In the genomic region with DNA sequence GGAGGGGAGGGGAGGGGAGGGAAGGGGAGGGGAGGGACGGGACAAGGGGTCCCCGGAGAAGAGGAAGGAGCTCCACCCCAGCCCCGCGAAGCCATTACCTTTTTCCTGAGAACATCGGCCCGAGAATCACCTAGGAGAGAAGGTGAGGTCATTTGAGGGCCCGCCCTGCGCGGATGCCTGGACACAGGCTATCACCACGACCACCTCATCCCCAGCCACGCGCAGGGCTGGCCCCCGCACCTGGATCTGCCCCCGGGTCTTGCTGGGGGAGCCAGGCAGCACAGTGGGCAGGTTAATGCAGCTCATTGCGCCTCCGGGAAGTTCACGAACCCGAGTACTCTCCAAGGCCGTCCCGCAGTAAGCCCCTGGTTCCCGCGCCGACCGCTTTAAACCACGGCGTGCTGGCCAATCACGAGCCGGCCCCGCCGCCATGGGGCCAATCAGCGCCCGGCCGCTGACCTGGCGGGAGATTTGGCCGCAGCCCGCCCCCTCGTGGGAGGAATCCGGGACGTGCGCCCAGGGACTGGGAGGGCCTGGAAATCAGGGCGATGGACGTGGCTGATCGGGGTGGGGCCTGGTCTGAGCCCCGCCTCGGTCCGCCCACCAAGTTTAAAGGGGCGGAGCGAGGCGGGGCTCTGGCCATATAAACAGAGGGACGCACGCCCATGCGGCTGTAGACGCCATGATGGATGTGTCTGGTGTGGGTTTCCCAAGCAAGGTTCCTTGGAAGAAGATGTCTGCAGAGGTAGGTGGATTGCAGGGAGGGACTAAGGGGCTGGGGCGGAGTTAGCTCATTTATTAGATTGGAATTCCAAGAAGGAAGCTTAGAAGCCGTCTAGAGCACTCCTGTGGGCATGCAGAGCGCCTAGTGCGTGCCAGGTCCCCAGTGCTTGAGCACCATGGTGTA, we compare ENCODE assay signal across 8 cellular contexts. TPM values are rescaled to one million over a fixed set of nuclear protein-coding genes. Genes with fewer than 3 reads are reported as not detected.
A peak's percentile ranks its signal among the peaks of the same experiment; 100 is the strongest.
DNase-seq lines count a peak whose midpoint lies in the region; ATAC-seq and TF ChIP-seq lines count a peak whose summit lies in the region.

A gene with protein sequence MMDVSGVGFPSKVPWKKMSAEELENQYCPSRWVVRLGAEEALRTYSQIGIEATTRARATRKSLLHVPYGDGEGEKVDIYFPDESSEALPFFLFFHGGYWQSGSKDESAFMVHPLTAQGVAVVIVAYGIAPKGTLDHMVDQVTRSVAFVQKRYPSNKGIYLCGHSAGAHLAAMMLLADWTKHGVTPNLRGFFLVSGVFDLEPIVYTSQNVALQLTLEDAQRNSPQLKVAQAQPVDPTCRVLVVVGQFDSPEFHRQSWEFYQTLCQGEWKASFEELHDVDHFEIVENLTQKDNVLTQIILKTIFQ (plus strand): TSS at position 674 of the 907 bp plus-strand sequence. CDS start 9 bp downstream, at position 683.
A gene with protein sequence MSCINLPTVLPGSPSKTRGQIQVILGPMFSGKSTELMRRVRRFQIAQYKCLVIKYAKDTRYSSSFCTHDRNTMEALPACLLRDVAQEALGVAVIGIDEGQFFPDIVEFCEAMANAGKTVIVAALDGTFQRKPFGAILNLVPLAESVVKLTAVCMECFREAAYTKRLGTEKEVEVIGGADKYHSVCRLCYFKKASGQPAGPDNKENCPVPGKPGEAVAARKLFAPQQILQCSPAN (minus strand): TSS at position 364 of the 907 bp plus-strand sequence. CDS start 58 bp downstream, at position 306.

- H3K4me2 ChIP-seq in OCI-LY3 (ENCODE audit: low read length) = peak within 1 kb of the TSS; percentile 86

- H3K27me3 ChIP-seq in HUES6 (ENCODE audit: control insufficient read depth, insufficient read depth, low read length) = no peaks in the 10 kb centered on the region
- H3K27me3 ChIP-seq in OCI-LY3 (ENCODE audit: low read depth, low read length) = no peaks in the 10 kb centered on the region

- H3K4me3 ChIP-seq in HUES6 (ENCODE audit: low read depth, low read length) (peak within 1 kb of the TSS; percentile 87), OCI-LY3 (ENCODE audit: low read length) (peak within 1 kb of the TSS; percentile 97), epithelial cell of esophagus (ENCODE audit: low read length) (peak within 1 kb of the TSS; percentile 61), mucosa of descending colon (peak within 1 kb of the TSS; percentile 24)

- H3K9me3 ChIP-seq in HUES6 (ENCODE audit: control insufficient read depth, insufficient read depth, low read depth, low read length) (no peaks in the 10 kb centered on the region), OCI-LY3 (ENCODE audit: insufficient read depth, low read length) (no peaks in the 10 kb centered on the region), mucosa of descending colon (no peaks in the 10 kb centered on the region)

- H3K27ac ChIP-seq in HUES6 (ENCODE audit: low read depth, low read length) (peak within 1 kb of the TSS; percentile 91), OCI-LY3 (ENCODE audit: low read length) (0 out of 2 replicates have a peak within 1 kb of the TSS, but pooled peaks have one; percentile 16)

- ATAC-seq in GM21423 (IDR thresholded peaks at IDR 0.05; ENCODE audit: unreplicated experiment) (peak; percentile 95), mucosa of descending colon (peak; percentile 92)

- H3K4me1 ChIP-seq in HUES6 (ENCODE audit: control insufficient read depth, insufficient read depth, low read length) (peaks cover 15% of the 10 kb centered on the region), OCI-LY3 (ENCODE audit: low read length) (peaks cover 16% of the 10 kb centered on the region), mucosa of descending colon (ENCODE audit: low read depth) (peaks cover 5% of the 10 kb centered on the region)

- peak; percentile 45 for TF ChIP-seq CTCF in OCI-LY3 (IDR thresholded peaks at IDR 0.05; ENCODE audit: low read depth, low read length)
- peak; percentile 64 for TF ChIP-seq CTCF in epithelial cell of esophagus (IDR thresholded peaks at IDR 0.05; ENCODE audit: insufficient read depth, low read depth, low read length, missing control alignments)
- TF ChIP-seq CTCF in mucosa of descending colon (IDR thresholded peaks at IDR 0.05) = peak; percentile 75

- H3K9ac ChIP-seq in HUES6 (ENCODE audit: low read length) (peak within 1 kb of the TSS; percentile 95), OCI-LY3 (ENCODE audit: low read length) (peak within 1 kb of the TSS; percentile 90)

- H3K36me3 ChIP-seq in HUES6 (ENCODE audit: control insufficient read depth, insufficient read depth, low read length) (peaks cover 50% of the 10 kb centered on the region), OCI-LY3 (replicated peaks; ENCODE audit: low read depth, low read length) (peaks cover 35% of the 10 kb centered on the region), mucosa of descending colon (ENCODE audit: low read depth) (no peaks in the 10 kb centered on the region)

- DNase-seq in DMS 273 (lab: John Stamatoyannopoulos, UW; ENCODE audit: unreplicated experiment) (peak; percentile 99), epithelial cell of esophagus (ENCODE audit: low read depth) (peak; percentile 98), mucosa of descending colon (peak; percentile 96 to 100 (median 97))
- peak; percentile 98 for DNase-seq in activated CD8-positive, alpha-beta memory T cell treated with anti-CD3 and anti-CD28 coated beads, Interleukin-2, amount 50 U/mL, for 48 hours
- peak; percentile 86 for DNase-seq in stimulated activated CD8-positive, alpha-beta memory T cell treated with anti-CD3 and anti-CD28 coated beads, Interleukin-4, amount 100 ng/mL, for 24 hours (ENCODE audit: low read depth)

- intact Hi-C loops in mucosa of descending colon (cut with DNase I, micrococcal nuclease) = loop anchor here in 1 of 2 donors (5.0 kb wide), 1 partner anchor 75 kb away; no protein-coding TSS in a partner anchor

- H2AFZ ChIP-seq in OCI-LY3 (ENCODE audit: low read depth, low read length) = 0 out of 2 replicates have a peak within 1 kb of the TSS, but pooled peaks have one; percentile 51

- H4K20me1 ChIP-seq in OCI-LY3 (ENCODE audit: insufficient read depth, low read length) = peaks cover 6% of the 10 kb centered on the region; the same call in 1 of the 2 replicates

- H3K79me2 ChIP-seq in OCI-LY3 (ENCODE audit: low read length) = peaks cover 57% of the 10 kb centered on the region

RNA-seq across cellular contexts. Expression of the first gene that starts in this region (rescaled TPM):
- 10 to 100 TPM; 14.2 to 39.9 (median 27.9) TPM for total RNA-seq in mucosa of descending colon

RNA-seq across cellular contexts. Expression of the second gene that starts in this region (rescaled TPM):
- total RNA-seq in mucosa of descending colon = 10 to 100 TPM in 2 of 3 donors, 1 to 10 TPM in 1; 8.9 to 46.5 (median 10.2) TPM

Comparison
In these comparisons a context has a peak if more than half of its experiments do, and no peak if none do; other contexts are left out.
1. Peak in every context shown above with its lines: DNase-seq, ATAC-seq, H3K4me3 ChIP-seq and H3K27ac ChIP-seq.
2. H3K4me3 ChIP-seq: peak in every context shown above with its lines; median percentile 97 in OCI-LY3; 87 in HUES6; 61 in epithelial cell of esophagus; 24 in mucosa of descending colon.